Comparison of ENCODE assay signal across 8 cellular contexts in the genomic region with DNA sequence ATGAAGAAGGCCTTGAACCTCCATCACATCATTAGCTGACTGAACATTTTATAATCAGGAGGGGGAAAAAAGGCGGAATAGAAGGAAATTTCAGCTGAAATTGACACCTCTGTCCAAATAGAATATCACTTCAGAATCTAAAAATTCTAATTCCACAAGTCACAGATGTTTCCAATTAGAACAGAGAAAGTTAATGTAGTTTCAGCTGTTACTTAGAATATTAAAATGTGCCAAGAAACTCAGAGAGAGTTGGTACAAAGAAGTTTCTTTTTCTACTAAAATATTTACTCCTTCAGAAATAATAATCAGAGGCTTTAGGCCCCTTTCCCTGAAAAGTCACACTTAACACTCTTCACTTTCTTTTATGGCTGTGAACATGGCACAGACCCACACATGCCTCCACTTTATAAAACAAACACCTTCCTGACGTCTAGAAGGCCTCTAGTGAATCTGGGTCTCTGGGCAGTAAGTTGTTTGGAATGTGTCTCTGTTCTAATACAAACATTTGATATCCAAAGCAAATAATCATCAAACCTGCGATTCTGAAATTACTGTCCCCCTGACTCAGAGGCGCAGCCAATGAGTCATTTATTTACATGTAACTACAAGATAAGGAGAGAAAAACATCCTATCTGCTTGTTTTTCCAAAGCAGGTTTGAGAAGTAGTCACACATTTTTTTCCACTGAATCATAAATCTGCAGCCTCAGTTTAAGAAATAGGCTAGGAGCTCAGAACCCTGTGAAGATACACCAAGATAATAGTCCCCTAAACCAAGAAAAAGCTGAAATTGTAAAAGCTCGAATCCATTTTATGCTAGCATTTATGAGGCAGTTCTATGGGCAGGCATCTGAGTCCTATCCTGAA.
DNase-seq lines count a peak whose midpoint lies in the region; ATAC-seq lines count a peak whose summit lies in the region.

No MANE protein-coding gene starts in this region.

- peak overlapping the region; percentile 69 for H3K4me2 ChIP-seq in GM23248 (ENCODE audit: unreplicated experiment)

- no peaks in the 10 kb centered on the region for H3K27me3 ChIP-seq in GM23248 (replicated peaks; ENCODE audit: insufficient read depth)
- H3K27me3 ChIP-seq in SJCRH30 = no peaks in the 10 kb centered on the region
- no peaks in the 10 kb centered on the region for H3K27me3 ChIP-seq in rectal smooth muscle tissue (ENCODE audit: control insufficient read depth, insufficient read depth, low read length)
- H3K27me3 ChIP-seq in naive thymus-derived CD4-positive, alpha-beta T cell (ENCODE audit: control insufficient read depth in 2 of 2, insufficient read depth in 2 of 2, low read length in 2 of 2) = no peaks in the 10 kb centered on the region

- H3K79me2 ChIP-seq in GM23248 (ENCODE audit: insufficient read depth) = no peaks in the 10 kb centered on the region

- peak overlapping the region in 1 of 9 donors; percentile 14 for H3K27ac Mint-ChIP-seq in naive thymus-derived CD4-positive, alpha-beta T cell

- H3K27ac ChIP-seq in GM23248 = peak overlapping the region; percentile 72
- peak overlapping the region; percentile 5; the same call in 1 of the 2 replicates for H3K27ac ChIP-seq in SJCRH30
- H3K27ac ChIP-seq in rectal smooth muscle tissue (ENCODE audit: low read depth, low read length) = peak overlapping the region; percentile 28
- H3K27ac ChIP-seq in naive thymus-derived CD4-positive, alpha-beta T cell (ENCODE audit: low read depth, low read length) = no peak overlapping the region

- peak overlapping the region; percentile 39 for H3K9ac ChIP-seq in GM23248
- H3K9ac ChIP-seq in rectal smooth muscle tissue (ENCODE audit: low read length) = no peak overlapping the region

- H3F3A ChIP-seq in GM23248 (ENCODE audit: insufficient read depth) = peaks cover 25% of the 10 kb centered on the region

- ATAC-seq in GM19467 (IDR thresholded peaks at IDR 0.05; ENCODE audit: unreplicated experiment) = no peak
- no peak for ATAC-seq in naive thymus-derived CD4-positive, alpha-beta T cell

- peak overlapping the region; percentile 26 for H3K4me3 ChIP-seq in GM23248
- no peak overlapping the region for H3K4me3 ChIP-seq in SJCRH30
- no peak overlapping the region for H3K4me3 ChIP-seq in rectal smooth muscle tissue (ENCODE audit: low read length)
- no peak overlapping the region for H3K4me3 ChIP-seq in naive thymus-derived CD4-positive, alpha-beta T cell (ENCODE audit: low read length)

- H3K27me3 Mint-ChIP-seq in naive thymus-derived CD4-positive, alpha-beta T cell = no peaks in the 10 kb centered on the region

- H3K9me3 ChIP-seq in GM23248 (ENCODE audit: low read depth) = no peaks in the 10 kb centered on the region
- no peaks in the 10 kb centered on the region for H3K9me3 ChIP-seq in SJCRH30 (replicated peaks)
- H3K9me3 ChIP-seq in naive thymus-derived CD4-positive, alpha-beta T cell (ENCODE audit: control insufficient read depth in 2 of 3, low read length in 3 of 3) = no peaks in the 10 kb centered on the region

- H3K9me2 ChIP-seq in GM23248 (ENCODE audit: insufficient read depth) = no peaks in the 10 kb centered on the region

- H3K4me1 Mint-ChIP-seq in naive thymus-derived CD4-positive, alpha-beta T cell = peaks cover 0 to 11% (median 0%) of the 10 kb centered on the region in 7 donors

- intact Hi-C loops in naive thymus-derived CD4-positive, alpha-beta T cell (cut with micrococcal nuclease) = no loop called here

- in situ Hi-C loops in GM23248 (cut with MboI) = no loop called here

- H3K36me3 ChIP-seq in GM23248 (ENCODE audit: low read depth) (no peaks in the 10 kb centered on the region), SJCRH30 (no peaks in the 10 kb centered on the region), rectal smooth muscle tissue (ENCODE audit: control insufficient read depth, insufficient read depth, low read length) (no peaks in the 10 kb centered on the region)
- no peaks in the 10 kb centered on the region for H3K36me3 ChIP-seq in naive thymus-derived CD4-positive, alpha-beta T cell (ENCODE audit: control insufficient read depth in 2 of 3, insufficient read depth in 3 of 3, low read length in 3 of 3)

- DNase-seq in GM23248 = peak; percentile 88
- DNase-seq in SJCRH30 = peak in 1 of 2 experiments; percentile 18
- peak; percentile 45 for DNase-seq in fibroblast of the conjunctiva (ENCODE audit: low read depth)
- no peak for DNase-seq in NCI-H1048 (lab: John Stamatoyannopoulos, UW)
- DNase-seq in naive thymus-derived CD4-positive, alpha-beta T cell = no peak
- DNase-seq in activated CD4-positive, CD25-positive, alpha-beta regulatory T cell treated with anti-CD3 and anti-CD28 coated beads, Interleukin-2, amount 50 U/mL, for 72 hours = no peak

- H4K20me1 ChIP-seq in GM23248 (ENCODE audit: insufficient read depth) = no peaks in the 10 kb centered on the region

- peaks cover 3 to 39% (median 15%) of the 10 kb centered on the region in 11 donors for H3K9me3 Mint-ChIP-seq in naive thymus-derived CD4-positive, alpha-beta T cell

- WGBS in GM23248 (ENCODE audit: low coverage in 1 of 2, low lambda C conversion rate in 2 of 2, missing lambda C conversion rate in 2 of 2), 2 experiments = 2% methylated on average over 5 of the region's 5 CpGs

- peaks cover 28% of the 10 kb centered on the region for H3K4me1 ChIP-seq in GM23248 (ENCODE audit: insufficient read depth)
- H3K4me1 ChIP-seq in SJCRH30 = peaks cover 19% of the 10 kb centered on the region
- peaks cover 27% of the 10 kb centered on the region for H3K4me1 ChIP-seq in rectal smooth muscle tissue (ENCODE audit: control insufficient read depth, insufficient read depth, low read length)
- H3K4me1 ChIP-seq in naive thymus-derived CD4-positive, alpha-beta T cell (ENCODE audit: control insufficient read depth in 2 of 2, insufficient read depth in 2 of 2, low read length in 2 of 2) = no peaks in the 10 kb centered on the region

- POLR2A ChIA-PET in naive thymus-derived CD4-positive, alpha-beta T cell (lab: Charles Lee) = no interaction called here

- H2AFZ ChIP-seq in GM23248 = no peak overlapping the region

- H3K4me3 Mint-ChIP-seq in naive thymus-derived CD4-positive, alpha-beta T cell = no peak overlapping the region

- CTCF ChIA-PET in naive thymus-derived CD4-positive, alpha-beta T cell (lab: Charles Lee) = no interaction called here

- H3K36me3 Mint-ChIP-seq in naive thymus-derived CD4-positive, alpha-beta T cell = peaks cover 2 to 23% (median 10%) of the 10 kb centered on the region in 5 donors

Comparison
In these comparisons a context has a peak if more than half of its experiments do, and no peak if none do; other contexts are left out.
1. DNase-seq: peak in GM23248 (single experiment) and fibroblast of the conjunctiva (single experiment); none in NCI-H1048 (single experiment), naive thymus-derived CD4-positive, alpha-beta T cell (0 of 9) and activated CD4-positive, CD25-positive, alpha-beta regulatory T cell treated with anti-CD3 and anti-CD28 coated beads, Interleukin-2, amount 50 U/mL, for 72 hours (single experiment).